Comparison of ENCODE assay signal across 18 cellular contexts in the genomic region with DNA sequence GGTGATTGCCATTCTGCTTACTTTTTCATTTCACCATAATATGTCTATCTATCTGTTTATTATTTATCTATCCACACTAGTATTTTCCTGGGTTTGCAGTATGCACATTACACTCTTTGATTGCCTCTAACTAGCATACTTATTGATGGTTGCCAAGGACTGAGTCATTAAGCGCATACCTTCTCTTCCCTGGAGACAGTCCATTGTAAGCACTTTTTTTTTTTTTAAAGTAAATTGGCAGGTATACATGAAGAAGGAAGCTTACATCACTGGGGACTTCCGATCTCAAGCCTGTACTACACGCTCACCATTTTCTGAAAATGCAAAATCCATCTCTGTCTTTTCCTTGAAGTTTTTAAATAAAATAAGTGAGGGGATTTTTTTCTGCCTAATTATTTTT.
DNase-seq lines count a peak whose midpoint lies in the region; ATAC-seq, FAIRE-seq and TF ChIP-seq lines count a peak whose summit lies in the region.
"Had no signal": no experiment of that assay in that cellular context is flagged by ENCODE, and none has a peak within 500 bp of the region (broad histone marks: within the 10 kb centered on the region; RNA-seq: fewer than 3 reads in every experiment).

No MANE protein-coding gene starts in this region.

- H3K36me3 Mint-ChIP-seq in MCF 10A (ENCODE audit: insufficient read depth, unreplicated experiment) (no peaks in the 10 kb centered on the region), T-helper 17 cell (ENCODE audit: low read depth) (no peaks in the 10 kb centered on the region)
- H3K36me3 Mint-ChIP-seq: activated naive CD4-positive, alpha-beta T cell treated with anti-CD3 and anti-CD28 coated beads, Interleukin-2, amount 50 U/mL, for 24 hours had no signal

- H3K27me3 Mint-ChIP-seq in MCF 10A (ENCODE audit: insufficient read depth, unreplicated experiment) (no peaks in the 10 kb centered on the region), T-helper 17 cell (peaks cover 17% of the 10 kb centered on the region)

- H3K9me3 ChIP-seq in breast epithelium = no peaks in the 10 kb centered on the region
- H3K9me3 ChIP-seq in T-helper 17 cell (ENCODE audit: control insufficient read depth, low read length, poor library complexity, severe bottlenecking) = no peaks in the 10 kb centered on the region
- H3K9me3 ChIP-seq: A549, lower lobe of right lung, upper lobe of left lung had no signal

- DNase-seq in MCF 10A (ENCODE audit: unreplicated experiment) (peak; percentile 79), breast epithelium (ENCODE audit: low spot score in 2 of 2) (no peak), RCC 7860 (ENCODE audit: low spot score) (peak; percentile 34), fibroblast of the aortic adventitia (ENCODE audit: low read depth) (peak; percentile 79), urothelium cell line (ENCODE audit: low spot score) (peak; percentile 6), erythroblast (lab: John Stamatoyannopoulos, UW) (no peak), T-helper 17 cell (no peak), posterior vena cava (ENCODE audit: low spot score) (no peak)
- DNase-seq: activated CD8-positive, alpha-beta T cell treated with anti-CD3 and anti-CD28 coated beads, Interleukin-2, amount 10 ng/mL, durations not matched to agents 7 days and 5 days; glutamatergic neuron; lower lobe of right lung; MV-4-11; occipital lobe; stimulated activated CD8-positive, alpha-beta memory T cell treated with anti-CD3 and anti-CD28 coated beads, Interleukin-4, amount 100 ng/mL, for 48 hours; T-helper 2 cell; upper lobe of left lung had no signal

- H3K9me3 Mint-ChIP-seq in MCF 10A (ENCODE audit: unreplicated experiment) = no peaks in the 10 kb centered on the region
- H3K9me3 Mint-ChIP-seq: activated naive CD4-positive, alpha-beta T cell treated with anti-CD3 and anti-CD28 coated beads, Interleukin-2, amount 50 U/mL, for 24 hours had no signal

- intact Hi-C loops in MCF 10A (cut with micrococcal nuclease) = no loop called here
- intact Hi-C loops in breast epithelium (cut with DNase I; ENCODE audit: low total_unique reads) = no loop called here
- intact Hi-C loops in posterior vena cava (cut with DNase I) = no loop called here

- H3K27ac Mint-ChIP-seq in MCF 10A (ENCODE audit: low read depth, unreplicated experiment) (no peak overlapping the region), T-helper 17 cell (no peak overlapping the region)
- H3K27ac Mint-ChIP-seq: activated CD8-positive, alpha-beta T cell treated with anti-CD3 and anti-CD28 coated beads, Interleukin-2, amount 10 ng/mL, durations not matched to agents 7 days and 5 days; activated naive CD4-positive, alpha-beta T cell treated with anti-CD3 and anti-CD28 coated beads, Interleukin-2, amount 50 U/mL, for 24 hours had no signal

- H3K4me3 Mint-ChIP-seq in MCF 10A (ENCODE audit: unreplicated experiment) (no peak overlapping the region), T-helper 17 cell (no peak overlapping the region)
- H3K4me3 Mint-ChIP-seq: activated CD8-positive, alpha-beta T cell treated with anti-CD3 and anti-CD28 coated beads, Interleukin-2, amount 10 ng/mL, durations not matched to agents 7 days and 5 days; activated naive CD4-positive, alpha-beta T cell treated with anti-CD3 and anti-CD28 coated beads, Interleukin-2, amount 50 U/mL, for 24 hours had no signal

- H3K27ac ChIP-seq in breast epithelium = no peak overlapping the region
- H3K27ac ChIP-seq: A549, lower lobe of right lung, upper lobe of left lung had no signal

- no peak overlapping the region for H3K4me3 ChIP-seq in breast epithelium
- no peak overlapping the region for H3K4me3 ChIP-seq in fibroblast of the aortic adventitia (ENCODE audit: low read depth, low read length)
- H3K4me3 ChIP-seq: A549, lower lobe of right lung, upper lobe of left lung had no signal

- BruUV-seq in MCF 10A (replicated peaks; lab: Mats Ljungman, UMichigan) = no TSS peak

- H3K27me3 ChIP-seq in breast epithelium = no peaks in the 10 kb centered on the region
- H3K27me3 ChIP-seq: upper lobe of left lung had no signal

- no peak for ATAC-seq in T-helper 17 cell
- ATAC-seq: A549; activated CD8-positive, alpha-beta T cell treated with anti-CD3 and anti-CD28 coated beads, Interleukin-2, amount 10 ng/mL, durations not matched to agents 7 days and 5 days had no signal

- TF ChIP-seq POLR2A in breast epithelium (IDR thresholded peaks at IDR 0.05) (no peak), erythroblast (IDR thresholded peaks at IDR 0.05; ENCODE audit: low read length) (no peak)

- no peaks in the 10 kb centered on the region for H3K36me3 ChIP-seq in breast epithelium
- H3K36me3 ChIP-seq: lower lobe of right lung, upper lobe of left lung had no signal

- CTCF ChIA-PET in MCF 10A (lab: Yijun Ruan, JAX) = no interaction called here

- FAIRE-seq in RCC 7860 (lab: Jason Lieb, UNC) = no peak
- no peak for FAIRE-seq in urothelium cell line (lab: Jason Lieb, UNC)
- FAIRE-seq: A549 had no signal

- TF ChIP-seq CTCF in MCF 10A (IDR thresholded peaks at IDR 0.05; ENCODE audit: unreplicated experiment) (no peak), breast epithelium (IDR thresholded peaks at IDR 0.05) (no peak), fibroblast of the aortic adventitia (IDR thresholded peaks at IDR 0.05; ENCODE audit: insufficient read depth, low read length) (no peak)

- peaks cover 18% of the 10 kb centered on the region for H3K4me1 Mint-ChIP-seq in MCF 10A (ENCODE audit: insufficient read depth, unreplicated experiment)
- no peaks in the 10 kb centered on the region for H3K4me1 Mint-ChIP-seq in T-helper 17 cell
- H3K4me1 Mint-ChIP-seq: activated naive CD4-positive, alpha-beta T cell treated with anti-CD3 and anti-CD28 coated beads, Interleukin-2, amount 50 U/mL, for 24 hours had no signal

- POLR2A ChIA-PET in MCF 10A (lab: Yijun Ruan, JAX) = interaction anchor here (1.1 to 2.8 kb wide), 2 partner anchors 12 to 93 kb away, joined by 3 to 9 read pairs; partner anchors contain the start of gene PHIP

- H3K4me1 ChIP-seq in breast epithelium = no peaks in the 10 kb centered on the region
- H3K4me1 ChIP-seq: A549, lower lobe of right lung, upper lobe of left lung had no signal

Comparison
In these comparisons a context has a peak if more than half of its experiments do, and no peak if none do; other contexts are left out.
1. DNase-seq: peak in MCF 10A (single experiment), RCC 7860 (single experiment), fibroblast of the aortic adventitia (single experiment) and urothelium cell line (single experiment); none in breast epithelium (0 of 2), erythroblast (0 of 2), T-helper 17 cell (0 of 3) and posterior vena cava (single experiment).